Comparison of ENCODE assay signal across 8 cellular contexts in genomic region chr13:27425151-27425917, GRCh38. TPM values are rescaled to one million over a fixed set of nuclear protein-coding genes. Genes with fewer than 3 reads are reported as not detected.
DNase-seq lines count a peak whose midpoint lies in the region; ATAC-seq and TF ChIP-seq lines count a peak whose summit lies in the region.

No MANE protein-coding gene starts in this region.

- H3K4me3 ChIP-seq in Loucy (ENCODE audit: low read length, poor library complexity, severe bottlenecking) (peak overlapping the region; percentile 78), lower leg skin (ENCODE audit: low read depth, poor library complexity, severe bottlenecking) (peak overlapping the region; percentile 61), tibial nerve (peak overlapping the region; percentile 69 to 95 (median 76))

- H3K36me3 ChIP-seq in Loucy (ENCODE audit: insufficient read depth, low read length) = peaks cover 33% of the 10 kb centered on the region
- peaks cover 0 to 30% (median 0%) of the 10 kb centered on the region in 3 donors for H3K36me3 ChIP-seq in tibial nerve

- H3K27me3 ChIP-seq in Loucy (ENCODE audit: insufficient read depth, low read length, poor library complexity, severe bottlenecking) = no peaks in the 10 kb centered on the region
- H3K27me3 ChIP-seq in tibial nerve = no peaks in the 10 kb centered on the region

- H3K27ac ChIP-seq in tibial nerve = peak overlapping the region; percentile 70 to 93 (median 86)

- peaks cover 47% of the 10 kb centered on the region for H3K4me1 ChIP-seq in Loucy (ENCODE audit: insufficient read depth, low read length, poor library complexity, severe bottlenecking)
- peaks cover 0 to 43% (median 29%) of the 10 kb centered on the region in 4 donors for H3K4me1 ChIP-seq in tibial nerve

- WGBS in lower leg skin, 2 donors = 16 to 27% methylated on average over 13 of the region's 13 CpGs
- 17 to 30% methylated on average over 13 of the region's 13 CpGs for WGBS in tibial nerve, 2 donors

- intact Hi-C loops in lower leg skin (cut with DNase I; ENCODE audit: low total_unique reads) = no loop called here

- no peaks in the 10 kb centered on the region for H3K9me2 ChIP-seq in Loucy (replicated peaks; ENCODE audit: low read depth, low read length)

- H3K79me2 ChIP-seq in Loucy (ENCODE audit: insufficient read depth, low read length) = peaks cover 56% of the 10 kb centered on the region

- no peak for ATAC-seq in HG02763 (IDR thresholded peaks at IDR 0.05; ENCODE audit: unreplicated experiment)

- TF ChIP-seq EP300 in tibial nerve (IDR thresholded peaks at IDR 0.05) = no peak

- H3K9ac ChIP-seq in Loucy (ENCODE audit: low read depth, low read length, poor library complexity, severe bottlenecking) = peak overlapping the region; percentile 84

- no peak overlapping the region for H2AFZ ChIP-seq in Loucy (ENCODE audit: low read length)

- TF ChIP-seq POLR2A in lower leg skin (IDR thresholded peaks at IDR 0.05) = no peak
- no peak for TF ChIP-seq POLR2A in tibial nerve (IDR thresholded peaks at IDR 0.05)

- no peaks in the 10 kb centered on the region for H3F3A ChIP-seq in Loucy (ENCODE audit: low read depth)

- peaks cover 40% of the 10 kb centered on the region for H4K20me1 ChIP-seq in Loucy (ENCODE audit: insufficient read depth, low read length, poor library complexity, severe bottlenecking)

- DNase-seq in activated T-cell treated with anti-CD3 and anti-CD28 coated beads for 24 hours (ENCODE audit: low read depth) = peak; percentile 13
- DNase-seq in activated T-cell treated with anti-CD3 and anti-CD28 coated beads for 4 hours = no peak
- peak; percentile 41 for DNase-seq in astrocyte of the hippocampus (ENCODE audit: low read depth, low spot score)
- no peak for DNase-seq in lower leg skin (ENCODE audit: low spot score in 2 of 2)
- no peak for DNase-seq in tibial nerve (ENCODE audit: low spot score in 2 of 2)
- DNase-seq in kidney glomerular epithelial cell (lab: John Stamatoyannopoulos, UW) = no peak

- no peaks in the 10 kb centered on the region for H3K9me3 ChIP-seq in Loucy (ENCODE audit: insufficient read depth, low read depth, low read length)
- no peaks in the 10 kb centered on the region for H3K9me3 ChIP-seq in tibial nerve

- peak overlapping the region; percentile 86 for H3K4me2 ChIP-seq in Loucy (ENCODE audit: low read depth, low read length, poor library complexity, severe bottlenecking)

- TF ChIP-seq CTCF in Loucy (conservative IDR thresholded peaks at IDR 0.05; ENCODE audit: low read length) = no peak
- no peak for TF ChIP-seq CTCF in lower leg skin (IDR thresholded peaks at IDR 0.05)
- no peak for TF ChIP-seq CTCF in tibial nerve (IDR thresholded peaks at IDR 0.05)

RNA-seq across cellular contexts. Expression of gene GTF3A, which starts 0.9 kb away (rescaled TPM):
- total RNA-seq in lower leg skin (100 to 1,000 TPM in 2 of 4 donors, 10 to 100 TPM in 2; 96.6 to 162 (median 101) TPM), tibial nerve (100 to 1,000 TPM in 3 of 4 donors, 10 to 100 TPM in 1; 64.5 to 201 (median 123) TPM)

RNA-seq across cellular contexts. Expression of gene MTIF3, which starts 25.0 kb away (rescaled TPM):
- total RNA-seq in lower leg skin (10 to 100 TPM; 46.1 to 98.1 (median 70.8) TPM), tibial nerve (10 to 100 TPM; 45.4 to 94.2 (median 65.9) TPM)

Comparison
In these comparisons a context has a peak if more than half of its experiments do, and no peak if none do; other contexts are left out.
1. DNase-seq: peak in activated T-cell treated with anti-CD3 and anti-CD28 coated beads for 24 hours (single experiment) and astrocyte of the hippocampus (single experiment); none in activated T-cell treated with anti-CD3 and anti-CD28 coated beads for 4 hours (single experiment), lower leg skin (0 of 2), tibial nerve (0 of 2) and kidney glomerular epithelial cell (single experiment).
2. Peak in every context shown above with its lines, with median percentiles within 50 percentile points of each other: H3K4me3 ChIP-seq.